In the genomic region with DNA sequence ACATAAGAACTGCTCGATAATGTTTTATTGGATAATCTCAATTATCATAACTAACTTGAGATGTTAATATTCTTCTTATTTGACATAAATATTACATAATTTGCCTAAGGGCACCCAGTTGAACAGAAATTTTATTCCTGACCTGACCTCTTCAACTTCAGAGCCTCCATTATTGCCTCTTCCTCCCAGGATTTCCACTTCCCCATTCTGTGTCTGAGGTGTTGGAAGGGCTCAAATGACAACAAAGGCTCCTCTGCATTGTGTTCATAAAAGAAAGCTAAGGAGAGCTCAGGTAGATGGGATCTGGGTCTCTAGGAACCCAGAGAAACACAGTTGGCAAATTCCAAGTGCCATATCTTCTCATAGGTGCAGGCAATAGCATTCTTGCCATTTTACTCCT, we compare ENCODE assay signal across 25 cellular contexts.
"Had no signal": no experiment of that assay in that cellular context is flagged by ENCODE, and none has a peak within 500 bp of the region (broad histone marks: within the 10 kb centered on the region; RNA-seq: fewer than 3 reads in every experiment).

No MANE protein-coding gene starts in this region.

- H3K36me3 ChIP-seq: esophagus muscularis mucosa, heart right ventricle, left lung, neural progenitor cell, tibial artery, upper lobe of left lung had no signal

- H3K9me3 ChIP-seq: esophagus muscularis mucosa, left lung, testis, upper lobe of left lung had no signal

- H3K4me1 ChIP-seq: foreskin keratinocyte, neural progenitor cell, parathyroid adenoma, testis had no signal

- H3K4me3 ChIP-seq: coronary artery, esophagus muscularis mucosa, heart right ventricle, left lung, neural progenitor cell, smooth muscle cell, testis, tibial artery, upper lobe of left lung had no signal

- DNase-seq: dermis blood vessel endothelial cell; effector memory CD4-positive, alpha-beta T cell; foreskin keratinocyte; glutamatergic neuron; heart right ventricle; hippocampal formation; left cardiac atrium; left lung; mesenchymal stem cell; midbrain; naive thymus-derived CD4-positive, alpha-beta T cell; stimulated activated CD4-positive, alpha-beta T cell treated with anti-CD3 and anti-CD28 coated beads, Interleukin-12 subunit alpha, Interleukin-12 subunit beta, amount 100 ng/mL, for 4 hours; stimulated activated CD4-positive, alpha-beta T cell treated with anti-CD3 and anti-CD28 coated beads, Interleukin-1b, Interleukin-23, amount 100 ng/mL, for 48 hours; stimulated activated CD4-positive, alpha-beta T cell treated with anti-CD3 and anti-CD28 coated beads, Interleukin-4, amount 100 ng/mL, for 1 hour; stimulated activated CD8-positive, alpha-beta memory T cell treated with anti-CD3 and anti-CD28 coated beads, Interleukin-4, amount 100 ng/mL, for 48 hours; stimulated activated naive CD4-positive, alpha-beta T cell; substantia nigra; testis; tibial artery; upper lobe of left lung had no signal

- H3K27me3 ChIP-seq: esophagus muscularis mucosa, foreskin keratinocyte, heart right ventricle, left lung, neural progenitor cell, testis, tibial artery, upper lobe of left lung had no signal
